In genomic region chr19:47497073-47497766, GRCh38 we compare ENCODE assay signal across 21 cellular contexts. TPM values are rescaled to one million over a fixed set of nuclear protein-coding genes. Genes with fewer than 3 reads are reported as not detected.
DNase-seq lines count a peak whose midpoint lies in the region; TF ChIP-seq lines count a peak whose summit lies in the region.
"Had no signal": no experiment of that assay in that cellular context is flagged by ENCODE, and none has a peak within 500 bp of the region (broad histone marks: within the 10 kb centered on the region; RNA-seq: fewer than 3 reads in every experiment).

No MANE protein-coding gene starts in this region.

- H3K36me3 Mint-ChIP-seq in endothelial cell (ENCODE audit: low read depth, unreplicated experiment), result peaks cover 27% of the 10 kb centered on the region

- H3K4me3 Mint-ChIP-seq in endothelial cell (ENCODE audit: unreplicated experiment), result no peak overlapping the region
- H3K4me3 Mint-ChIP-seq: activated CD4-positive, alpha-beta memory T cell treated with anti-CD3 and anti-CD28 coated beads for 36 hours; activated T-helper 17 cell treated with anti-CD3 and anti-CD28 coated beads, Interleukin-2, amount 50 U/mL, for 72 hours had no signal

- peak overlapping the region; percentile 85 for H3K27ac ChIP-seq in caudate nucleus (ENCODE audit: low read depth, low read length)
- H3K27ac ChIP-seq: colonic mucosa, epithelial cell of prostate, sigmoid colon had no signal

- H3K27ac Mint-ChIP-seq in endothelial cell (ENCODE audit: unreplicated experiment), result no peak overlapping the region
- H3K27ac Mint-ChIP-seq: activated CD4-positive, alpha-beta memory T cell treated with anti-CD3 and anti-CD28 coated beads for 36 hours had no signal

- no peaks in the 10 kb centered on the region for H3K9me3 Mint-ChIP-seq in endothelial cell (ENCODE audit: unreplicated experiment)
- H3K9me3 Mint-ChIP-seq: activated CD4-positive, alpha-beta memory T cell treated with anti-CD3 and anti-CD28 coated beads for 36 hours; activated T-helper 17 cell treated with anti-CD3 and anti-CD28 coated beads, Interleukin-2, amount 50 U/mL, for 72 hours had no signal

- H3K27me3 Mint-ChIP-seq in endothelial cell (ENCODE audit: unreplicated experiment), result peaks cover 11% of the 10 kb centered on the region
- H3K27me3 Mint-ChIP-seq: activated CD4-positive, alpha-beta memory T cell treated with anti-CD3 and anti-CD28 coated beads for 36 hours; activated T-helper 17 cell treated with anti-CD3 and anti-CD28 coated beads, Interleukin-2, amount 50 U/mL, for 72 hours had no signal

- no peaks in the 10 kb centered on the region for H3K4me1 Mint-ChIP-seq in endothelial cell (ENCODE audit: unreplicated experiment)
- H3K4me1 Mint-ChIP-seq: activated T-helper 17 cell treated with anti-CD3 and anti-CD28 coated beads, Interleukin-2, amount 50 U/mL, for 72 hours had no signal

- TF ChIP-seq CTCF in endothelial cell (IDR thresholded peaks at IDR 0.05; ENCODE audit: unreplicated experiment), result no peak

- peak; percentile 94 for DNase-seq in DMS 273 (lab: John Stamatoyannopoulos, UW; ENCODE audit: unreplicated experiment)
- DNase-seq in NCI-H2196 treated with DMSO at 0.1 percent for 48 hours (lab: John Stamatoyannopoulos, UW; ENCODE audit: unreplicated experiment), result peak; percentile 80
- DNase-seq in caudate nucleus (lab: John Stamatoyannopoulos, UW), result peak in 13 of 61 donors; percentile 11 to 46 (median 30)
- peak; percentile 18 for DNase-seq in occipital lobe (lab: John Stamatoyannopoulos, UW)
- DNase-seq in endothelial cell (ENCODE audit: low spot score), result no peak
- DNase-seq in central memory CD4-positive, alpha-beta T cell, result no peak
- no peak for DNase-seq in CD1c-positive myeloid dendritic cell (ENCODE audit: extremely low spot score)
- DNase-seq in AG20443 (ENCODE audit: low spot score), result no peak
- DNase-seq: activated CD4-positive, alpha-beta memory T cell treated with anti-CD3 and anti-CD28 coated beads for 36 hours; Calu3; colonic mucosa; GDM1; GOT3; Kasumi-1; NCI-H1436; stimulated activated CD4-positive, alpha-beta T cell treated with anti-CD3 and anti-CD28 coated beads, Interleukin-2, amount 100 ng/mL, for 24 hours had no signal

RNA-seq across cellular contexts. Expression of gene KPTN, which starts 13.2 kb away (rescaled TPM):
- total RNA-seq in occipital lobe (4.2 TPM), endothelial cell (ENCODE audit: unreplicated experiment) (12.0 TPM)

RNA-seq across cellular contexts. Expression of gene NAPA, which starts 17.6 kb away (rescaled TPM):
- total RNA-seq in occipital lobe (26.8 TPM), endothelial cell (ENCODE audit: unreplicated experiment) (77.8 TPM)

RNA-seq across cellular contexts. Expression of gene SLC8A2, which starts 25.5 kb away (rescaled TPM):
- total RNA-seq in occipital lobe (40.1 TPM), endothelial cell (ENCODE audit: unreplicated experiment) (0.80 TPM)
- total RNA-seq: glomerular endothelial cell, NCI-H460 had no signal

Comparison
In these comparisons a context has a peak if more than half of its experiments do, and no peak if none do; other contexts are left out.
1. DNase-seq: peak in DMS 273 (single experiment), NCI-H2196 treated with DMSO at 0.1 percent for 48 hours (single experiment) and occipital lobe (single experiment); none in endothelial cell (single experiment), central memory CD4-positive, alpha-beta T cell (single experiment), CD1c-positive myeloid dendritic cell (single experiment) and AG20443 (single experiment).
2. RNA of gene SLC8A2, which starts 25.5 kb away (total RNA-seq): 40.1 TPM in occipital lobe (single experiment); 0.80 TPM in endothelial cell (single experiment); every median in the first group is over 10 times any median in the second.